Comparison of ENCODE assay signal across 11 cellular contexts in genomic region chr16:24125199-24125598, GRCh38.
"Had no signal": no experiment of that assay in that cellular context is flagged by ENCODE, and none has a peak within 500 bp of the region (broad histone marks: within the 10 kb centered on the region; RNA-seq: fewer than 3 reads in every experiment).

No MANE protein-coding gene starts in this region.

- DNase-seq: activated CD4-positive, alpha-beta memory T cell treated with anti-CD3 and anti-CD28 coated beads for 36 hours; activated CD4-positive, alpha-beta T cell treated with anti-CD3 and anti-CD28 coated beads for 1 hour; activated CD8-positive, alpha-beta memory T cell treated with anti-CD3 and anti-CD28 coated beads, Interleukin-2, amount 10 ng/mL, durations not matched to agents 7 days and 5 days; activated T-cell treated with anti-CD3 and anti-CD28 coated beads, Interleukin-2, amount 50 U/mL, for 1 hour; amniotic stem cell; nephron progenitor cell; stimulated activated naive CD8-positive, alpha-beta T cell treated with anti-CD3 and anti-CD28 coated beads, Interleukin-15, amount 100 ng/mL, for 72 hours had no signal

- H3K27me3 ChIP-seq: esophagus muscularis mucosa had no signal

- ATAC-seq: activated CD8-positive, alpha-beta memory T cell treated with anti-CD3 and anti-CD28 coated beads, Interleukin-2, amount 10 ng/mL, durations not matched to agents 7 days and 5 days; sciatic nerve; stimulated activated naive CD8-positive, alpha-beta T cell treated with anti-CD3 and anti-CD28 coated beads, Interleukin-15, amount 100 ng/mL, for 72 hours had no signal

- H3K27ac Mint-ChIP-seq: activated CD4-positive, alpha-beta memory T cell treated with anti-CD3 and anti-CD28 coated beads for 36 hours; activated CD8-positive, alpha-beta memory T cell treated with anti-CD3 and anti-CD28 coated beads, Interleukin-2, amount 10 ng/mL, durations not matched to agents 7 days and 5 days; activated naive CD8-positive, alpha-beta T cell; nephron progenitor cell; type B pancreatic cell had no signal

- H3K27ac ChIP-seq: esophagus muscularis mucosa had no signal

- H3K4me3 Mint-ChIP-seq: activated CD4-positive, alpha-beta memory T cell treated with anti-CD3 and anti-CD28 coated beads for 36 hours; activated CD8-positive, alpha-beta memory T cell treated with anti-CD3 and anti-CD28 coated beads, Interleukin-2, amount 10 ng/mL, durations not matched to agents 7 days and 5 days; activated naive CD8-positive, alpha-beta T cell; nephron progenitor cell; stimulated activated naive CD8-positive, alpha-beta T cell treated with anti-CD3 and anti-CD28 coated beads, Interleukin-15, amount 100 ng/mL, for 72 hours; type B pancreatic cell had no signal

- H3K4me3 ChIP-seq: esophagus muscularis mucosa had no signal

- H3K9me3 Mint-ChIP-seq: activated CD4-positive, alpha-beta memory T cell treated with anti-CD3 and anti-CD28 coated beads for 36 hours; nephron progenitor cell; stimulated activated naive CD8-positive, alpha-beta T cell treated with anti-CD3 and anti-CD28 coated beads, Interleukin-15, amount 100 ng/mL, for 72 hours; type B pancreatic cell had no signal

- H3K36me3 Mint-ChIP-seq: type B pancreatic cell had no signal

- H3K4me1 Mint-ChIP-seq: nephron progenitor cell; stimulated activated naive CD8-positive, alpha-beta T cell treated with anti-CD3 and anti-CD28 coated beads, Interleukin-15, amount 100 ng/mL, for 72 hours had no signal

- H3K4me1 ChIP-seq: esophagus muscularis mucosa had no signal

- H3K27me3 Mint-ChIP-seq: activated CD4-positive, alpha-beta memory T cell treated with anti-CD3 and anti-CD28 coated beads for 36 hours; activated CD8-positive, alpha-beta memory T cell treated with anti-CD3 and anti-CD28 coated beads, Interleukin-2, amount 10 ng/mL, durations not matched to agents 7 days and 5 days; activated naive CD8-positive, alpha-beta T cell; stimulated activated naive CD8-positive, alpha-beta T cell treated with anti-CD3 and anti-CD28 coated beads, Interleukin-15, amount 100 ng/mL, for 72 hours had no signal

- H3K9me3 ChIP-seq: esophagus muscularis mucosa had no signal
